ENCODE assay signal across 8 cellular contexts in genomic region chr13:52201439-52202193, GRCh38. TPM values are rescaled to one million over a fixed set of nuclear protein-coding genes. Genes with fewer than 3 reads are reported as not detected.
DNase-seq lines count a peak whose midpoint lies in the region; ATAC-seq, FAIRE-seq and TF ChIP-seq lines count a peak whose summit lies in the region.
"Not testable (repeated sequence)": the region's sequence is repeated elsewhere in the genome, so short reads cannot be mapped to it uniquely, and the experiment has no call there.

No MANE protein-coding gene starts in this region.

- H3K9me3 ChIP-seq in Loucy (ENCODE audit: insufficient read depth, low read depth, low read length); PC-3 (ENCODE audit: low read length); endothelial cell of umbilical vein (replicated peaks; ENCODE audit: control insufficient read depth, insufficient read depth, low read length); gastrocnemius medialis: not testable (repeated sequence)

- H3K4me1 ChIP-seq in Loucy (ENCODE audit: insufficient read depth, low read length, poor library complexity, severe bottlenecking); PC-3 (ENCODE audit: insufficient read depth, low read length); endothelial cell of umbilical vein (ENCODE audit: control insufficient read depth, extremely low read depth, insufficient read depth, low read length); gastrocnemius medialis: not testable (repeated sequence)

- H3K27ac ChIP-seq in PC-3 (ENCODE audit: low read length); endothelial cell of umbilical vein (ENCODE audit: insufficient read depth, low read depth, low read length); gastrocnemius medialis: not testable (repeated sequence)

- ATAC-seq in GM19025 (IDR thresholded peaks at IDR 0.05; ENCODE audit: low read depth, unreplicated experiment) (peak; percentile 52), PC-3 (peak; percentile 87)
- ATAC-seq in activated T-helper 17 cell treated with anti-CD3 and anti-CD28 coated beads, Interleukin-2, amount 50 U/mL, for 72 hours (replicated peaks): peak; percentile 47
- not testable (repeated sequence) for ATAC-seq in gastrocnemius medialis

- H3K9me3 Mint-ChIP-seq in activated T-helper 17 cell treated with anti-CD3 and anti-CD28 coated beads, Interleukin-2, amount 50 U/mL, for 72 hours: not testable (repeated sequence)

- not testable (repeated sequence) for H3K9ac ChIP-seq in Loucy (ENCODE audit: low read depth, low read length, poor library complexity, severe bottlenecking); PC-3 (ENCODE audit: low read length); endothelial cell of umbilical vein (replicated peaks; ENCODE audit: extremely low read depth, insufficient read depth, low read length)

- H3K4me3 Mint-ChIP-seq in activated T-helper 17 cell treated with anti-CD3 and anti-CD28 coated beads, Interleukin-2, amount 50 U/mL, for 72 hours: not testable (repeated sequence)

- H3K4me2 ChIP-seq in Loucy (ENCODE audit: low read depth, low read length, poor library complexity, severe bottlenecking); endothelial cell of umbilical vein (ENCODE audit: insufficient read depth, low read length): not testable (repeated sequence)
- peak overlapping the region; percentile 28 for H3K4me2 ChIP-seq in PC-3 (ENCODE audit: low read length)

- not testable (repeated sequence) for TF ChIP-seq POLR2A in endothelial cell of umbilical vein (IDR thresholded peaks at IDR 0.05; ENCODE audit: low read depth, low read length); gastrocnemius medialis (IDR thresholded peaks at IDR 0.05)

- POLR2A ChIA-PET in PC-3 (lab: Charles Lee; ENCODE audit: unreplicated experiment); endothelial cell of umbilical vein (lab: Charles Lee): not testable (repeated sequence)

- CTCF ChIA-PET in PC-3 (lab: Charles Lee): not testable (repeated sequence)
- CTCF ChIA-PET in endothelial cell of umbilical vein (lab: Charles Lee): interaction anchor here (0.6 to 1.6 kb wide), 18 partner anchors 13 to 388 kb away, joined by 3 to 14 read pairs (median 5); partner anchors contain the start of genes ALG11, ATP7B, NEK3 and TMEM272

- H3K9me1 ChIP-seq in endothelial cell of umbilical vein (replicated peaks; ENCODE audit: control insufficient read depth, extremely low read depth, insufficient read depth, low read length): not testable (repeated sequence)

- H4K20me1 ChIP-seq in Loucy (ENCODE audit: insufficient read depth, low read length, poor library complexity, severe bottlenecking); PC-3 (ENCODE audit: low read length); endothelial cell of umbilical vein (replicated peaks; ENCODE audit: control insufficient read depth, extremely low read depth, insufficient read depth, low read length): not testable (repeated sequence)

- peak; percentile 82 for FAIRE-seq in endothelial cell of umbilical vein (lab: Jason Lieb, UNC)

- H2AFZ ChIP-seq in Loucy (ENCODE audit: low read length) (0 out of 2 replicates have a peak overlapping the region, but pooled peaks have one; percentile 20), PC-3 (ENCODE audit: low read length) (0 out of 2 replicates have a peak overlapping the region, but pooled peaks have one; percentile 38), endothelial cell of umbilical vein (ENCODE audit: low read depth, low read length) (peak overlapping the region; percentile 27)

- H3K4me1 Mint-ChIP-seq in activated T-helper 17 cell treated with anti-CD3 and anti-CD28 coated beads, Interleukin-2, amount 50 U/mL, for 72 hours: not testable (repeated sequence)

- not testable (repeated sequence) for H3K4me3 ChIP-seq in Loucy (ENCODE audit: low read length, poor library complexity, severe bottlenecking); PC-3 (ENCODE audit: low read length); endothelial cell of umbilical vein (replicated peaks in 1 of 3; ENCODE audit: insufficient read depth in 1 of 3, low read depth in 1 of 3, low read length in 3 of 3); kidney epithelial cell (ENCODE audit: low read depth, low read length); gastrocnemius medialis

- in situ Hi-C loops in gastrocnemius medialis (cut with MboI; ENCODE audit: low sequenced_read_pairs in 4 of 4): not testable (repeated sequence)

- BruUV-seq in PC-3 (replicated peaks; lab: Mats Ljungman, UMichigan); endothelial cell of umbilical vein (replicated peaks; lab: Mats Ljungman, UMichigan): not testable (repeated sequence)

- H3K27me3 Mint-ChIP-seq in activated T-helper 17 cell treated with anti-CD3 and anti-CD28 coated beads, Interleukin-2, amount 50 U/mL, for 72 hours: not testable (repeated sequence)

- H3K27me3 ChIP-seq in Loucy (ENCODE audit: insufficient read depth, low read length, poor library complexity, severe bottlenecking); PC-3 (ENCODE audit: low read length); endothelial cell of umbilical vein (ENCODE audit: control insufficient read depth in 2 of 2, insufficient read depth in 2 of 2, low read length in 2 of 2); kidney epithelial cell (ENCODE audit: control insufficient read depth, insufficient read depth, low read length); gastrocnemius medialis: not testable (repeated sequence)

- not testable (repeated sequence) for H3K27ac Mint-ChIP-seq in activated T-helper 17 cell treated with anti-CD3 and anti-CD28 coated beads, Interleukin-2, amount 50 U/mL, for 72 hours

- TF ChIP-seq CTCF in Loucy (conservative IDR thresholded peaks at IDR 0.05; ENCODE audit: low read length): peak; percentile 61
- peak; percentile 47; the same call in 1 of the 2 replicates for TF ChIP-seq CTCF in PC-3 (conservative IDR thresholded peaks at IDR 0.05; ENCODE audit: low read depth, low read length)
- TF ChIP-seq CTCF in endothelial cell of umbilical vein (IDR thresholded peaks at IDR 0.05; ENCODE audit: extremely low read depth in 1 of 2, insufficient read depth in 1 of 2, low read depth in 1 of 2, low read length in 2 of 2): peak; percentile 8 to 39
- TF ChIP-seq CTCF in kidney epithelial cell (IDR thresholded peaks at IDR 0.05; ENCODE audit: insufficient read depth, low read length, poor library complexity, severe bottlenecking): peak; percentile 12
- peak in 3 of 5 experiments; percentile 13 to 28 (median 18) for TF ChIP-seq CTCF in gastrocnemius medialis (IDR thresholded peaks at IDR 0.05 in 4 of 5, conservative IDR thresholded peaks at IDR 0.05 in 1 of 5)

- H3F3A ChIP-seq in Loucy (ENCODE audit: low read depth); PC-3 (ENCODE audit: low read length, unreplicated experiment): not testable (repeated sequence)

- DNase-seq in COLO668 (lab: John Stamatoyannopoulos, UW; ENCODE audit: unreplicated experiment) (peak; percentile 28), PC-3 (peak; percentile 58), endothelial cell of umbilical vein (ENCODE audit: low read depth, low spot score) (peak; percentile 69)
- DNase-seq in kidney epithelial cell (ENCODE audit: low read depth); gastrocnemius medialis: not testable (repeated sequence)

- dilution Hi-C loops in endothelial cell of umbilical vein (cut with MboI; ENCODE audit: extremely low pct_ligation_motif_present, low sequenced_read_pairs): not testable (repeated sequence)

- not testable (repeated sequence) for H3K79me2 ChIP-seq in Loucy (ENCODE audit: insufficient read depth, low read length); PC-3 (ENCODE audit: low read length); endothelial cell of umbilical vein (ENCODE audit: control insufficient read depth, insufficient read depth, low read length)

- intact Hi-C loops in PC-3 (cut with micrococcal nuclease): loop anchor here (1.0 to 5.0 kb wide), 5 partner anchors 73 to 399 kb away; partner anchors contain the start of genes DHRS12 and NEK5
- intact Hi-C loops in endothelial cell of umbilical vein (cut with micrococcal nuclease): loop anchor here (1.0 to 10.0 kb wide), 4 partner anchors 266 to 747 kb away; partner anchors contain the start of gene INTS6
- intact Hi-C loops in gastrocnemius medialis (cut with DNase I; ENCODE audit: low total_unique reads): not testable (repeated sequence)

- H3K9me2 ChIP-seq in Loucy (replicated peaks; ENCODE audit: low read depth, low read length); PC-3 (replicated peaks; ENCODE audit: low read length): not testable (repeated sequence)

- H3K36me3 Mint-ChIP-seq in activated T-helper 17 cell treated with anti-CD3 and anti-CD28 coated beads, Interleukin-2, amount 50 U/mL, for 72 hours (ENCODE audit: low read depth): not testable (repeated sequence)

- H3K36me3 ChIP-seq in Loucy (ENCODE audit: insufficient read depth, low read length); PC-3 (ENCODE audit: low read depth, low read length); endothelial cell of umbilical vein (ENCODE audit: control insufficient read depth in 2 of 2, extremely low read depth in 1 of 2, insufficient read depth in 2 of 2, low read length in 2 of 2); kidney epithelial cell (ENCODE audit: control insufficient read depth, insufficient read depth, low read length); gastrocnemius medialis: not testable (repeated sequence)

RNA-seq across cellular contexts. Expression of gene NEK3, which starts 42.2 kb away (rescaled TPM):
- total RNA-seq in PC-3 (2014; rRNA removed) (3.9 and 6.9 TPM in 2 replicates), endothelial cell of umbilical vein (13.8 and 23.5 TPM in 2 replicates), kidney epithelial cell (9.4 and 9.9 TPM in 2 replicates), gastrocnemius medialis (1 to 10 TPM; 4.7 to 9.1 (median 6.4) TPM)
- 1 to 10 TPM; 1.5 to 3.9 TPM for total RNA-seq in activated T-helper 17 cell treated with anti-CD3 and anti-CD28 coated beads, Interleukin-2, amount 50 U/mL, for 72 hours
- 8.3 and 10.3 TPM in 2 replicates for polyA plus RNA-seq in endothelial cell of umbilical vein
- polyA plus RNA-seq in endothelial cell of umbilical vein (2011; cell fraction: cytosol; rRNA removed): 7.7 and 10.4 TPM in 2 replicates
- 39.0 and 44.9 TPM in 2 replicates for polyA plus RNA-seq in endothelial cell of umbilical vein (2011; cell fraction: nucleus; rRNA removed)
- 14.8 and 17.8 TPM in 2 replicates for polyA plus RNA-seq in endothelial cell of umbilical vein (2012)
- polyA minus RNA-seq in endothelial cell of umbilical vein: 5.5 and 9.4 TPM in 2 replicates
- polyA minus RNA-seq in endothelial cell of umbilical vein (2011; cell fraction: cytosol; rRNA and poly(A)+ RNA removed): 3.7 TPM
- 7.9 and 9.1 TPM in 2 replicates for polyA minus RNA-seq in endothelial cell of umbilical vein (2011; cell fraction: nucleus; rRNA and poly(A)+ RNA removed)
